Comparison of ENCODE assay signal across 11 cellular contexts in genomic region chr1:203069028-203069804, GRCh38. TPM values are rescaled to one million over a fixed set of nuclear protein-coding genes. Genes with fewer than 3 reads are reported as not detected.
DNase-seq lines count a peak whose midpoint lies in the region; ATAC-seq, FAIRE-seq and TF ChIP-seq lines count a peak whose summit lies in the region.
"Had no signal": no experiment of that assay in that cellular context is flagged by ENCODE, and none has a peak within 500 bp of the region (broad histone marks: within the 10 kb centered on the region; RNA-seq: fewer than 3 reads in every experiment).

No MANE protein-coding gene starts in this region.

- WGBS in right lobe of liver (ENCODE audit: insufficient coverage, low coverage, low lambda C conversion rate, missing lambda C conversion rate): 49% methylated on average over 4 of the region's 6 CpGs
- 39% methylated on average over 4 of the region's 6 CpGs for WGBS in HepG2 (ENCODE audit: low lambda C conversion rate)
- WGBS in GM12878 (ENCODE audit: insufficient coverage, insufficient replicate concordance, low lambda C conversion rate, missing lambda C conversion rate): 20% methylated on average over 4 of the region's 6 CpGs
- WGBS in neuronal stem cell (ENCODE audit: extremely low coverage in 2 of 2, insufficient read length in 2 of 2, insufficient replicate concordance in 1 of 2), 2 donors: no CpG with 5 or more reads among the region's 6 CpGs

- H4K91ac ChIP-seq in neuronal stem cell (ENCODE audit: low read depth, low read length, poor library complexity): no peak overlapping the region

- H2BK15ac ChIP-seq in neuronal stem cell (ENCODE audit: low read length): no peak overlapping the region

- no peak overlapping the region for H4K8ac ChIP-seq in neuronal stem cell (ENCODE audit: low read depth, low read length)

- H3K9ac ChIP-seq in HepG2 (ENCODE audit: insufficient read depth, low read depth, low read length) (no peak overlapping the region), GM12878 (ENCODE audit: control insufficient read depth, insufficient read depth, low read length) (no peak overlapping the region), neuronal stem cell (ENCODE audit: low read depth, low read length, poor library complexity) (no peak overlapping the region)

- H3K23ac ChIP-seq in neuronal stem cell (ENCODE audit: low read depth, low read length, poor library complexity): no peak overlapping the region

- no peak overlapping the region for H3K4ac ChIP-seq in neuronal stem cell (ENCODE audit: low read length)

- RAD21 ChIA-PET in GM12878 (lab: Charles Lee; ENCODE audit: unreplicated experiment): interaction anchor here (1.3 kb wide), 1 partner anchor 30 kb away, joined by 3 read pairs; no protein-coding TSS in a partner anchor

- SMC1A ChIA-PET in GM12878 (lab: Charles Lee; ENCODE audit: uncharacterized antibody, unreplicated experiment): no interaction called here

- TF ChIP-seq POLR2A in right lobe of liver (IDR thresholded peaks at IDR 0.05) (no peak), HepG2 (IDR thresholded peaks at IDR 0.05; ENCODE audit: insufficient read depth in 1 of 2, low read depth in 2 of 2, low read length in 2 of 2) (no peak), GM12878 (IDR thresholded peaks at IDR 0.05; ENCODE audit: low read depth, low read length) (no peak)

- H3K14ac ChIP-seq in neuronal stem cell (ENCODE audit: low read length): no peak overlapping the region

- H3K4me1 ChIP-seq in right lobe of liver (no peaks in the 10 kb centered on the region), HepG2 (ENCODE audit: insufficient read depth, low read length) (no peaks in the 10 kb centered on the region), GM12878 (ENCODE audit: control insufficient read depth, insufficient read depth, low read length) (no peaks in the 10 kb centered on the region; the same call in 1 of the 2 replicates), neuronal stem cell (ENCODE audit: control insufficient read depth in 2 of 2, insufficient read depth in 1 of 2, low read depth in 1 of 2, low read length in 2 of 2) (peaks cover 6 to 10% of the 10 kb centered on the region in 2 donors)

- H2AK5ac ChIP-seq in neuronal stem cell (ENCODE audit: low read depth, low read length): no peak overlapping the region

- BruUV-seq in HepG2 (replicated peaks; lab: Mats Ljungman, UMichigan) (no TSS peak), GM12878 (replicated peaks; lab: Mats Ljungman, UMichigan) (no TSS peak)

- no peak overlapping the region for H2BK12ac ChIP-seq in neuronal stem cell (ENCODE audit: low read length)

- TF ChIP-seq RAD21 in HepG2 (CRISPR knock-in tag; IDR thresholded peaks at IDR 0.05): no peak
- TF ChIP-seq RAD21 in GM12878 (IDR thresholded peaks at IDR 0.05; ENCODE audit: insufficient read depth, low read depth, low read length): no peak

- CTCF ChIA-PET in HepG2 (lab: Yijun Ruan, JAX; ENCODE audit: low intra/inter-chr PET ratio, low total read pairs): no interaction called here
- CTCF ChIA-PET in GM12878 (lab: Yijun Ruan, JAX): interaction anchor here (0.6 to 1.1 kb wide), 4 partner anchors 30 to 930 kb away, joined by 3 to 5 read pairs (median 3); no protein-coding TSS in a partner anchor

- FAIRE-seq in HepG2 (lab: Jason Lieb, UNC) (no peak), GM12878 (lab: Jason Lieb, UNC) (no peak)

- no peak overlapping the region for H3K27ac ChIP-seq in right lobe of liver
- no peak overlapping the region for H3K27ac ChIP-seq in HepG2 (ENCODE audit: extremely low read length, insufficient read depth, low read length)
- no peak overlapping the region for H3K27ac ChIP-seq in GM12878 (ENCODE audit: control insufficient read depth, insufficient read depth)
- no peak overlapping the region for H3K27ac ChIP-seq in neuronal stem cell (replicated peaks; ENCODE audit: low read length)

- H4K20me1 ChIP-seq in HepG2 (ENCODE audit: insufficient read depth, low read length) (no peaks in the 10 kb centered on the region), GM12878 (ENCODE audit: control insufficient read depth, insufficient read depth) (no peaks in the 10 kb centered on the region)

- H3K36me3 ChIP-seq in right lobe of liver (no peaks in the 10 kb centered on the region), HepG2 (replicated peaks in 1 of 2; ENCODE audit: control insufficient read depth in 1 of 2, insufficient read depth in 2 of 2, low read length in 2 of 2) (no peaks in the 10 kb centered on the region), GM12878 (ENCODE audit: control insufficient read depth in 2 of 2, insufficient read depth in 2 of 2, low read length in 1 of 2) (no peaks in the 10 kb centered on the region), neuronal stem cell (replicated peaks in 1 of 2; ENCODE audit: control insufficient read depth in 2 of 2, insufficient read depth in 2 of 2, low read length in 2 of 2) (no peaks in the 10 kb centered on the region)

- no peak overlapping the region for H2BK120ac ChIP-seq in neuronal stem cell (ENCODE audit: low read depth, low read length)

- H3K18ac ChIP-seq in neuronal stem cell (ENCODE audit: low read length): no peak overlapping the region

- H3K4me2 ChIP-seq in HepG2 (ENCODE audit: low read depth, low read length) (no peak overlapping the region), GM12878 (ENCODE audit: control insufficient read depth, insufficient read depth) (peak overlapping the region; percentile 12; the same call in 1 of the 2 replicates), neuronal stem cell (ENCODE audit: insufficient read depth, low read length, poor library complexity, severe bottlenecking) (no peak overlapping the region)

- no peak overlapping the region for H2BK5ac ChIP-seq in neuronal stem cell (ENCODE audit: low read length)

- H3K4me3 ChIP-seq in right lobe of liver (no peak overlapping the region), HepG2 (replicated peaks in 1 of 3; ENCODE audit: insufficient read depth in 1 of 3, low read depth in 2 of 3, low read length in 3 of 3) (no peak overlapping the region), GM12878 (no peak overlapping the region), neuronal stem cell (ENCODE audit: low read length in 2 of 2) (no peak overlapping the region)

- ATAC-seq in right lobe of liver (peak; percentile 22 to 49 (median 40)), HepG2 (no peak), GM12878 (no peak), HG02798 (IDR thresholded peaks at IDR 0.05; ENCODE audit: poor library complexity, unreplicated experiment) (no peak), HG03097 (IDR thresholded peaks at IDR 0.05; ENCODE audit: low FRiP score, unreplicated experiment) (no peak), HG02938 (IDR thresholded peaks at IDR 0.05; ENCODE audit: unreplicated experiment) (no peak)

- TF ChIP-seq CTCF in right lobe of liver (IDR thresholded peaks at IDR 0.05) (no peak), HepG2 (CRISPR knock-in tag; IDR thresholded peaks at IDR 0.05) (no peak), GM12878 (IDR thresholded peaks at IDR 0.05 in 2 of 3, conservative IDR thresholded peaks at IDR 0.05 in 1 of 3; ENCODE audit: control insufficient read depth in 2 of 3, extremely low read depth in 1 of 3, insufficient read depth in 1 of 3, low read depth in 3 of 3, low read length in 3 of 3) (no peak)

- H3K9me3 ChIP-seq in right lobe of liver (no peaks in the 10 kb centered on the region), HepG2 (ENCODE audit: low read length) (no peaks in the 10 kb centered on the region), GM12878 (replicated peaks; ENCODE audit: control insufficient read depth, insufficient read depth, low read length) (no peaks in the 10 kb centered on the region), neuronal stem cell (replicated peaks in 1 of 2; ENCODE audit: control insufficient read depth in 2 of 2, insufficient read depth in 1 of 2, low read depth in 1 of 2, low read length in 2 of 2) (no peaks in the 10 kb centered on the region)

- intact Hi-C loops in right lobe of liver (cut with DNase I): no loop called here
- intact Hi-C loops in HepG2 (cut with micrococcal nuclease; ENCODE audit: unreplicated experiment): no loop called here
- intact Hi-C loops in GM12878 (cut with micrococcal nuclease; ENCODE audit: unreplicated experiment): no loop called here

- H3K79me2 ChIP-seq in HepG2 (ENCODE audit: insufficient read depth, low read length) (no peaks in the 10 kb centered on the region), GM12878 (ENCODE audit: control insufficient read depth, insufficient read depth, low read length) (no peaks in the 10 kb centered on the region)

- H3K27me3 ChIP-seq in right lobe of liver: no peaks in the 10 kb centered on the region
- H3K27me3 ChIP-seq in HepG2 (ENCODE audit: control insufficient read depth in 1 of 2, insufficient read depth in 2 of 2, low read length in 2 of 2): peaks cover 0 to 3% of the 10 kb centered on the region in 2 experiments; a peak in 1 of 5 replicates
- H3K27me3 ChIP-seq in GM12878 (replicated peaks in 1 of 2; ENCODE audit: control insufficient read depth in 2 of 2, insufficient read depth in 2 of 2, low read length in 1 of 2): no peaks in the 10 kb centered on the region; a peak in 1 of 4 replicates
- H3K27me3 ChIP-seq in neuronal stem cell (ENCODE audit: control insufficient read depth in 3 of 3, insufficient read depth in 3 of 3, low read depth in 1 of 3, low read length in 3 of 3): peaks cover 0 to 40% (median 3%) of the 10 kb centered on the region in 3 experiments

- POLR2A ChIA-PET in HepG2 (lab: Yijun Ruan, JAX): no interaction called here
- POLR2A ChIA-PET in GM12878 (lab: Charles Lee): no interaction called here

- no peak overlapping the region for H2AFZ ChIP-seq in HepG2 (ENCODE audit: low read length)
- no peak overlapping the region for H2AFZ ChIP-seq in GM12878 (ENCODE audit: control insufficient read depth, low read depth, low read length)
- H2AFZ ChIP-seq in neuronal stem cell (ENCODE audit: low read length): no peak overlapping the region

- H3K79me1 ChIP-seq in neuronal stem cell (ENCODE audit: low read depth, low read length): no peaks in the 10 kb centered on the region

- no peak for TF ChIP-seq EP300 in HepG2 (IDR thresholded peaks at IDR 0.05; ENCODE audit: low read depth in 2 of 2, low read length in 2 of 2)
- no peak for TF ChIP-seq EP300 in HepG2 (CRISPR knock-in tag; IDR thresholded peaks at IDR 0.05; ENCODE audit: borderline replicate concordance)
- TF ChIP-seq EP300 in GM12878 (IDR thresholded peaks at IDR 0.05; ENCODE audit: borderline replicate concordance in 1 of 2, control insufficient read depth in 1 of 2, low read depth in 2 of 2, low read length in 2 of 2): no peak

- DNase-seq in right lobe of liver (no peak), HepG2 (ENCODE audit: low spot score) (no peak), GM12878 (ENCODE audit: low read depth, low spot score) (no peak), mucosa of gallbladder (ENCODE audit: low spot score) (peak; percentile 22), neuronal stem cell (ENCODE audit: low spot score) (no peak)
- DNase-seq: activated T-cell treated with anti-CD3 and anti-CD28 coated beads for 4 hours, NCI-H2171 treated with DMSO at 0.1 percent for 48 hours had no signal

- in situ Hi-C loops in HepG2 (cut with HindIII; ENCODE audit: extremely low pct_ligation_motif_present, low pct_unique_long_range_greater_than_20kb): no loop called here
- in situ Hi-C loops in GM12878 (cut with MboI): no loop called here

RNA-seq across cellular contexts. Expression of gene MYOG, which starts 16.6 kb away (rescaled TPM):
- total RNA-seq in right lobe of liver: not detected
- not detected in 2 replicates for total RNA-seq in HepG2 (2016; rRNA removed; fragmentation: Illumina TruSeq; extraction: Trizol)
- not detected in 2 replicates for total RNA-seq in HepG2 (2016; cell fraction: cytosol; rRNA removed; fragmentation: Illumina TruSeq; extraction: Trizol; ENCODE audit: low read depth)
- not detected in 2 replicates for total RNA-seq in HepG2 (2016; cell fraction: insoluble cytoplasmic fraction; rRNA removed; fragmentation: Illumina TruSeq; extraction: Trizol)
- not detected in 2 replicates for total RNA-seq in HepG2 (2016; cell fraction: membrane; rRNA removed; fragmentation: Illumina TruSeq; extraction: Trizol)
- total RNA-seq in HepG2 (2016; cell fraction: nucleus; rRNA removed; fragmentation: Illumina TruSeq; extraction: Trizol): not detected in 2 replicates
- not detected in 2 replicates for polyA plus RNA-seq in HepG2 (2011; rRNA removed)
- polyA plus RNA-seq in HepG2 (2011; cell fraction: cytosol; rRNA removed): not detected in 2 replicates
- polyA plus RNA-seq in HepG2 (2011; cell fraction: nucleus; rRNA removed): not detected in 2 replicates
- not detected in 2 replicates for polyA plus RNA-seq in HepG2 (2012)
- polyA plus RNA-seq in HepG2 (2016; cell fraction: cytosol; fragmentation: Illumina TruSeq; extraction: Trizol; ENCODE audit: low read depth): not detected in 2 replicates
- not detected in 2 replicates for polyA plus RNA-seq in HepG2 (2016; cell fraction: insoluble cytoplasmic fraction; fragmentation: Illumina TruSeq; extraction: Trizol; ENCODE audit: low read depth)
- polyA plus RNA-seq in HepG2 (2016; cell fraction: membrane; fragmentation: Illumina TruSeq; extraction: Trizol; ENCODE audit: low read depth): not detected in 2 replicates
- not detected in 2 replicates for polyA plus RNA-seq in HepG2 (2016; cell fraction: nucleus; fragmentation: Illumina TruSeq; extraction: Trizol; ENCODE audit: insufficient read depth, low read depth)
- polyA minus RNA-seq in HepG2 (2011; rRNA and poly(A)+ RNA removed; ENCODE audit: low replicate concordance): not detected in 2 replicates
- polyA minus RNA-seq in HepG2 (2011; cell fraction: cytosol; rRNA and poly(A)+ RNA removed): not detected in 2 replicates
- not detected in 2 replicates for polyA minus RNA-seq in HepG2 (2011; cell fraction: nucleus; rRNA and poly(A)+ RNA removed)
- not detected in 2 replicates for total RNA-seq in GM12878 (2013; cell fraction: nucleolus; rRNA removed)
- total RNA-seq in GM12878 (2014; rRNA removed): not detected in 2 replicates
- total RNA-seq in GM12878 (2014; rRNA removed; fragmentation: Illumina TruSeq; extraction: Trizol): not detected in 2 replicates
- not detected in 2 replicates for total RNA-seq in GM12878 (2021)
- not detected for polyA plus RNA-seq in GM12878 (2011; ENCODE audit: low read depth)
- polyA plus RNA-seq in GM12878 (2011; rRNA removed): not detected in 2 replicates
- not detected in 2 replicates for polyA plus RNA-seq in GM12878 (2011; cell fraction: cytosol; rRNA removed)
- polyA plus RNA-seq in GM12878 (2011; cell fraction: nucleus; rRNA removed): not detected in 2 replicates
- polyA plus RNA-seq in GM12878 (2012): not detected in 2 replicates
- not detected in 2 replicates for polyA plus RNA-seq in GM12878 (2014; fragmentation: Illumina TruSeq; extraction: Trizol)
- not detected for polyA plus RNA-seq in GM12878 (2014; fragmentation: Nextera tagmentation; extraction: Ambion mirVana)
- polyA plus RNA-seq in GM12878 (2014; rRNA removed): 0.05 TPM in 1 of 2 replicates, not detected in the other
- not detected for polyA plus RNA-seq in GM12878 (2016; fragmentation: Nextera tagmentation; extraction: Ambion mirVana)
- not detected in 2 replicates for polyA minus RNA-seq in GM12878 (2011; rRNA and poly(A)+ RNA removed)
- polyA minus RNA-seq in GM12878 (2011; cell fraction: cytosol; rRNA and poly(A)+ RNA removed): not detected in 2 replicates
- not detected in 2 replicates for polyA minus RNA-seq in GM12878 (2011; cell fraction: nucleus; rRNA and poly(A)+ RNA removed)
- total RNA-seq in mucosa of gallbladder: not detected
- 0.04 TPM for polyA plus RNA-seq in neuronal stem cell (2013, experiment 1 of 2)
- 0.06 TPM for polyA plus RNA-seq in neuronal stem cell (2013, experiment 2 of 2)
- polyA plus RNA-seq: neural cell had no signal

RNA-seq across cellular contexts. Expression of gene PPFIA4, which starts 42.9 kb away (rescaled TPM):
- total RNA-seq in right lobe of liver (1 to 10 TPM in 1 of 6 experiments, under 1 TPM in 4, not detected in 1; 0.18 to 5.5 (median 0.49) TPM), HepG2 (2016; rRNA removed; fragmentation: Illumina TruSeq; extraction: Trizol) (not detected in 2 replicates), GM12878 (2014; rRNA removed) (0.54 and 0.79 TPM in 2 replicates), GM12878 (2014; rRNA removed; fragmentation: Illumina TruSeq; extraction: Trizol) (0.18 and 0.22 TPM in 2 replicates), GM12878 (2021) (1.1 and 1.5 TPM in 2 replicates), mucosa of gallbladder (7.0 TPM)
- total RNA-seq in HepG2 (2016; cell fraction: cytosol; rRNA removed; fragmentation: Illumina TruSeq; extraction: Trizol; ENCODE audit: low read depth): not detected in 2 replicates
- 0.15 TPM in 1 of 2 replicates, not detected in the other for total RNA-seq in HepG2 (2016; cell fraction: insoluble cytoplasmic fraction; rRNA removed; fragmentation: Illumina TruSeq; extraction: Trizol)
- total RNA-seq in HepG2 (2016; cell fraction: membrane; rRNA removed; fragmentation: Illumina TruSeq; extraction: Trizol): not detected in 2 replicates
- 0.12 TPM in 1 of 2 replicates, not detected in the other for total RNA-seq in HepG2 (2016; cell fraction: nucleus; rRNA removed; fragmentation: Illumina TruSeq; extraction: Trizol)
- polyA plus RNA-seq in HepG2 (2011; rRNA removed) (5.4 and 6.4 TPM in 2 replicates), GM12878 (2011; rRNA removed) (14.8 and 19.7 TPM in 2 replicates), GM12878 (2014; fragmentation: Illumina TruSeq; extraction: Trizol) (0.34 and 1.1 TPM in 2 replicates), GM12878 (2014; fragmentation: Nextera tagmentation; extraction: Ambion mirVana) (under 1 TPM; 0.02 to 0.11 TPM), GM12878 (2014; rRNA removed) (0.74 and 0.88 TPM in 2 replicates), GM12878 (2016; fragmentation: Nextera tagmentation; extraction: Ambion mirVana) (under 1 TPM in 1 of 2 experiments, not detected in 1; 0.04 TPM)
- polyA plus RNA-seq in HepG2 (2011; cell fraction: cytosol; rRNA removed): 0.67 and 1.6 TPM in 2 replicates
- polyA plus RNA-seq in HepG2 (2011; cell fraction: nucleus; rRNA removed): 76.9 and 115 TPM in 2 replicates
- polyA plus RNA-seq in HepG2 (2012): 3.1 and 4.4 TPM in 2 replicates
- not detected in 2 replicates for polyA plus RNA-seq in HepG2 (2016; cell fraction: cytosol; fragmentation: Illumina TruSeq; extraction: Trizol; ENCODE audit: low read depth)
- polyA plus RNA-seq in HepG2 (2016; cell fraction: insoluble cytoplasmic fraction; fragmentation: Illumina TruSeq; extraction: Trizol; ENCODE audit: low read depth): not detected in 2 replicates
- not detected in 2 replicates for polyA plus RNA-seq in HepG2 (2016; cell fraction: membrane; fragmentation: Illumina TruSeq; extraction: Trizol; ENCODE audit: low read depth)
- polyA plus RNA-seq in HepG2 (2016; cell fraction: nucleus; fragmentation: Illumina TruSeq; extraction: Trizol; ENCODE audit: insufficient read depth, low read depth): 0.07 and 0.44 TPM in 2 replicates
- 0.72 and 10.8 TPM in 2 replicates for polyA minus RNA-seq in HepG2 (2011; rRNA and poly(A)+ RNA removed; ENCODE audit: low replicate concordance)
- 0.49 and 0.62 TPM in 2 replicates for polyA minus RNA-seq in HepG2 (2011; cell fraction: cytosol; rRNA and poly(A)+ RNA removed)
- 19.8 and 25.9 TPM in 2 replicates for polyA minus RNA-seq in HepG2 (2011; cell fraction: nucleus; rRNA and poly(A)+ RNA removed)
- 287 and 339 TPM in 2 replicates for total RNA-seq in GM12878 (2013; cell fraction: nucleolus; rRNA removed)
- 10.7 TPM for polyA plus RNA-seq in GM12878 (2011; ENCODE audit: low read depth)
- 14.5 and 19.9 TPM in 2 replicates for polyA plus RNA-seq in GM12878 (2011; cell fraction: cytosol; rRNA removed)
- 252 and 384 TPM in 2 replicates for polyA plus RNA-seq in GM12878 (2011; cell fraction: nucleus; rRNA removed)
- polyA plus RNA-seq in GM12878 (2012): 22.9 and 25.7 TPM in 2 replicates
- polyA minus RNA-seq in GM12878 (2011; rRNA and poly(A)+ RNA removed): 16.0 and 36.5 TPM in 2 replicates
- polyA minus RNA-seq in GM12878 (2011; cell fraction: cytosol; rRNA and poly(A)+ RNA removed): 5.2 and 8.8 TPM in 2 replicates
- 57.1 and 63.0 TPM in 2 replicates for polyA minus RNA-seq in GM12878 (2011; cell fraction: nucleus; rRNA and poly(A)+ RNA removed)
- polyA plus RNA-seq in neuronal stem cell (2013, experiment 1 of 2): 2.6 TPM
- polyA plus RNA-seq in neuronal stem cell (2013, experiment 2 of 2): 2.8 TPM

RNA-seq across cellular contexts. Expression of gene ADORA1, which starts 58.3 kb away (rescaled TPM):
- total RNA-seq in right lobe of liver: under 1 TPM in 5 of 6 experiments, not detected in 1; 0.31 to 0.78 (median 0.39) TPM
- 0.08 and 0.11 TPM in 2 replicates for total RNA-seq in HepG2 (2016; rRNA removed; fragmentation: Illumina TruSeq; extraction: Trizol)
- total RNA-seq in HepG2 (2016; cell fraction: cytosol; rRNA removed; fragmentation: Illumina TruSeq; extraction: Trizol; ENCODE audit: low read depth): not detected in 2 replicates
- 0.15 TPM in 1 of 2 replicates, not detected in the other for total RNA-seq in HepG2 (2016; cell fraction: insoluble cytoplasmic fraction; rRNA removed; fragmentation: Illumina TruSeq; extraction: Trizol)
- 0.10 TPM in 1 of 2 replicates, not detected in the other for total RNA-seq in HepG2 (2016; cell fraction: membrane; rRNA removed; fragmentation: Illumina TruSeq; extraction: Trizol)
- total RNA-seq in HepG2 (2016; cell fraction: nucleus; rRNA removed; fragmentation: Illumina TruSeq; extraction: Trizol): 0.22 TPM in 1 of 2 replicates, not detected in the other
- not detected in 2 replicates for polyA plus RNA-seq in HepG2 (2011; rRNA removed)
- not detected in 2 replicates for polyA plus RNA-seq in HepG2 (2011; cell fraction: cytosol; rRNA removed)
- not detected in 2 replicates for polyA plus RNA-seq in HepG2 (2011; cell fraction: nucleus; rRNA removed)
- not detected in 2 replicates for polyA plus RNA-seq in HepG2 (2012)
- polyA plus RNA-seq in HepG2 (2016; cell fraction: cytosol; fragmentation: Illumina TruSeq; extraction: Trizol; ENCODE audit: low read depth): not detected in 2 replicates
- 0.11 TPM in 1 of 2 replicates, not detected in the other for polyA plus RNA-seq in HepG2 (2016; cell fraction: insoluble cytoplasmic fraction; fragmentation: Illumina TruSeq; extraction: Trizol; ENCODE audit: low read depth)
- not detected in 2 replicates for polyA plus RNA-seq in HepG2 (2016; cell fraction: membrane; fragmentation: Illumina TruSeq; extraction: Trizol; ENCODE audit: low read depth)
- 0.17 TPM in 1 of 2 replicates, not detected in the other for polyA plus RNA-seq in HepG2 (2016; cell fraction: nucleus; fragmentation: Illumina TruSeq; extraction: Trizol; ENCODE audit: insufficient read depth, low read depth)
- polyA minus RNA-seq in HepG2 (2011; rRNA and poly(A)+ RNA removed; ENCODE audit: low replicate concordance): 0.72 TPM in 1 of 2 replicates, not detected in the other
- polyA minus RNA-seq in HepG2 (2011; cell fraction: cytosol; rRNA and poly(A)+ RNA removed): not detected in 2 replicates
- not detected in 2 replicates for polyA minus RNA-seq in HepG2 (2011; cell fraction: nucleus; rRNA and poly(A)+ RNA removed)
- total RNA-seq in GM12878 (2013; cell fraction: nucleolus; rRNA removed): not detected in 2 replicates
- total RNA-seq in GM12878 (2014; rRNA removed): not detected in 2 replicates
- not detected in 2 replicates for total RNA-seq in GM12878 (2014; rRNA removed; fragmentation: Illumina TruSeq; extraction: Trizol)
- not detected in 2 replicates for total RNA-seq in GM12878 (2021)
- not detected for polyA plus RNA-seq in GM12878 (2011; ENCODE audit: low read depth)
- not detected in 2 replicates for polyA plus RNA-seq in GM12878 (2011; rRNA removed)
- 0.07 TPM in 1 of 2 replicates, not detected in the other for polyA plus RNA-seq in GM12878 (2011; cell fraction: cytosol; rRNA removed)
- 0.20 TPM in 1 of 2 replicates, not detected in the other for polyA plus RNA-seq in GM12878 (2011; cell fraction: nucleus; rRNA removed)
- polyA plus RNA-seq in GM12878 (2012): 0.07 TPM in 1 of 2 replicates, not detected in the other
- not detected in 2 replicates for polyA plus RNA-seq in GM12878 (2014; fragmentation: Illumina TruSeq; extraction: Trizol)
- polyA plus RNA-seq in GM12878 (2014; fragmentation: Nextera tagmentation; extraction: Ambion mirVana): not detected
- not detected in 2 replicates for polyA plus RNA-seq in GM12878 (2014; rRNA removed)
- not detected for polyA plus RNA-seq in GM12878 (2016; fragmentation: Nextera tagmentation; extraction: Ambion mirVana)
- not detected in 2 replicates for polyA minus RNA-seq in GM12878 (2011; rRNA and poly(A)+ RNA removed)
- not detected in 2 replicates for polyA minus RNA-seq in GM12878 (2011; cell fraction: cytosol; rRNA and poly(A)+ RNA removed)
- 0.38 TPM in 1 of 2 replicates, not detected in the other for polyA minus RNA-seq in GM12878 (2011; cell fraction: nucleus; rRNA and poly(A)+ RNA removed)
- 7.3 TPM for total RNA-seq in mucosa of gallbladder
- polyA plus RNA-seq in neuronal stem cell (2013, experiment 1 of 2): 4.7 TPM
- polyA plus RNA-seq in neuronal stem cell (2013, experiment 2 of 2): 4.6 TPM

Comparison
In these comparisons a context has a peak if more than half of its experiments do, and no peak if none do; other contexts are left out.
1. ATAC-seq: peak in right lobe of liver (4 of 4); none in HepG2 (single experiment), GM12878 (single experiment), HG02798 (single experiment), HG03097 (single experiment) and HG02938 (single experiment).